1 cellular context compared by ENCODE assay signal in genomic region chr1:84862810-84863251, GRCh38.
TF ChIP-seq lines count a peak whose summit lies in the region.

No MANE protein-coding gene starts in this region.

TF ChIP-seq in GM12878, 131 proteins besides CTCF, POLR2A, EP300 and RAD21 (continued from another document and continues in another):
- no peak for TF ChIP-seq MYC (IDR thresholded peaks at IDR 0.05; ENCODE audit: insufficient read depth, insufficient read length, insufficient replicate concordance, low read length, severe bottlenecking)
- TF ChIP-seq E4F1 (IDR thresholded peaks at IDR 0.05; ENCODE audit: borderline replicate concordance, partially characterized antibody), result no peak
- TF ChIP-seq, protein P1, sequence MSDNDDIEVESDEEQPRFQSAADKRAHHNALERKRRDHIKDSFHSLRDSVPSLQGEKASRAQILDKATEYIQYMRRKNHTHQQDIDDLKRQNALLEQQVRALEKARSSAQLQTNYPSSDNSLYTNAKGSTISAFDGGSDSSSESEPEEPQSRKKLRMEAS (IDR thresholded peaks at IDR 0.05; ENCODE audit: low read depth, low read length), result no peak
- TF ChIP-seq, protein P2, sequence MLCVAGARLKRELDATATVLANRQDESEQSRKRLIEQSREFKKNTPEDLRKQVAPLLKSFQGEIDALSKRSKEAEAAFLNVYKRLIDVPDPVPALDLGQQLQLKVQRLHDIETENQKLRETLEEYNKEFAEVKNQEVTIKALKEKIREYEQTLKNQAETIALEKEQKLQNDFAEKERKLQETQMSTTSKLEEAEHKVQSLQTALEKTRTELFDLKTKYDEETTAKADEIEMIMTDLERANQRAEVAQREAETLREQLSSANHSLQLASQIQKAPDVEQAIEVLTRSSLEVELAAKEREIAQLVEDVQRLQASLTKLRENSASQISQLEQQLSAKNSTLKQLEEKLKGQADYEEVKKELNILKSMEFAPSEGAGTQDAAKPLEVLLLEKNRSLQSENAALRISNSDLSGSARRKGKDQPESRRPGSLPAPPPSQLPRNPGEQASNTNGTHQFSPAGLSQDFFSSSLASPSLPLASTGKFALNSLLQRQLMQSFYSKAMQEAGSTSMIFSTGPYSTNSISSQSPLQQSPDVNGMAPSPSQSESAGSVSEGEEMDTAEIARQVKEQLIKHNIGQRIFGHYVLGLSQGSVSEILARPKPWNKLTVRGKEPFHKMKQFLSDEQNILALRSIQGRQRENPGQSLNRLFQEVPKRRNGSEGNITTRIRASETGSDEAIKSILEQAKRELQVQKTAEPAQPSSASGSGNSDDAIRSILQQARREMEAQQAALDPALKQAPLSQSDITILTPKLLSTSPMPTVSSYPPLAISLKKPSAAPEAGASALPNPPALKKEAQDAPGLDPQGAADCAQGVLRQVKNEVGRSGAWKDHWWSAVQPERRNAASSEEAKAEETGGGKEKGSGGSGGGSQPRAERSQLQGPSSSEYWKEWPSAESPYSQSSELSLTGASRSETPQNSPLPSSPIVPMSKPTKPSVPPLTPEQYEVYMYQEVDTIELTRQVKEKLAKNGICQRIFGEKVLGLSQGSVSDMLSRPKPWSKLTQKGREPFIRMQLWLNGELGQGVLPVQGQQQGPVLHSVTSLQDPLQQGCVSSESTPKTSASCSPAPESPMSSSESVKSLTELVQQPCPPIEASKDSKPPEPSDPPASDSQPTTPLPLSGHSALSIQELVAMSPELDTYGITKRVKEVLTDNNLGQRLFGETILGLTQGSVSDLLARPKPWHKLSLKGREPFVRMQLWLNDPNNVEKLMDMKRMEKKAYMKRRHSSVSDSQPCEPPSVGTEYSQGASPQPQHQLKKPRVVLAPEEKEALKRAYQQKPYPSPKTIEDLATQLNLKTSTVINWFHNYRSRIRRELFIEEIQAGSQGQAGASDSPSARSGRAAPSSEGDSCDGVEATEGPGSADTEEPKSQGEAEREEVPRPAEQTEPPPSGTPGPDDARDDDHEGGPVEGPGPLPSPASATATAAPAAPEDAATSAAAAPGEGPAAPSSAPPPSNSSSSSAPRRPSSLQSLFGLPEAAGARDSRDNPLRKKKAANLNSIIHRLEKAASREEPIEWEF (IDR thresholded peaks at IDR 0.05; ENCODE audit: insufficient replicate concordance, low read depth, low read length), result no peak
- no peak for TF ChIP-seq NR2C1 (IDR thresholded peaks at IDR 0.05)
- TF ChIP-seq SUPT20H (IDR thresholded peaks at IDR 0.05; ENCODE audit: borderline replicate concordance, control insufficient read depth, low read depth, low read length), result no peak
- TF ChIP-seq RBBP5 (conservative IDR thresholded peaks at IDR 0.05), result no peak
- no peak for TF ChIP-seq ZNF687 (IDR thresholded peaks at IDR 0.05)
- TF ChIP-seq SRF (IDR thresholded peaks at IDR 0.05; ENCODE audit: low read depth in 2 of 2, low read length in 2 of 2), result no peak
- no peak for TF ChIP-seq JUNB (IDR thresholded peaks at IDR 0.05)
- no peak for TF ChIP-seq SIN3A (IDR thresholded peaks at IDR 0.05; ENCODE audit: low read depth, low read length)
- no peak for TF ChIP-seq BRCA1 (IDR thresholded peaks at IDR 0.05; ENCODE audit: low read depth, low read length)
- no peak for TF ChIP-seq RELA (IDR thresholded peaks at IDR 0.05; ENCODE audit: borderline replicate concordance, partially characterized antibody)
- TF ChIP-seq, protein P3, sequence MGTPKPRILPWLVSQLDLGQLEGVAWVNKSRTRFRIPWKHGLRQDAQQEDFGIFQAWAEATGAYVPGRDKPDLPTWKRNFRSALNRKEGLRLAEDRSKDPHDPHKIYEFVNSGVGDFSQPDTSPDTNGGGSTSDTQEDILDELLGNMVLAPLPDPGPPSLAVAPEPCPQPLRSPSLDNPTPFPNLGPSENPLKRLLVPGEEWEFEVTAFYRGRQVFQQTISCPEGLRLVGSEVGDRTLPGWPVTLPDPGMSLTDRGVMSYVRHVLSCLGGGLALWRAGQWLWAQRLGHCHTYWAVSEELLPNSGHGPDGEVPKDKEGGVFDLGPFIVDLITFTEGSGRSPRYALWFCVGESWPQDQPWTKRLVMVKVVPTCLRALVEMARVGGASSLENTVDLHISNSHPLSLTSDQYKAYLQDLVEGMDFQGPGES (IDR thresholded peaks at IDR 0.05), result no peak
- no peak for TF ChIP-seq TCF12 (IDR thresholded peaks at IDR 0.05; ENCODE audit: low read depth, low read length)
- no peak; the same call in 1 of the 2 replicates for TF ChIP-seq ASH2L (IDR thresholded peaks at IDR 0.05; ENCODE audit: borderline replicate concordance, low read depth)
- no peak for TF ChIP-seq ELK1 (IDR thresholded peaks at IDR 0.05; ENCODE audit: low read depth, low read length)
- no peak for TF ChIP-seq SP1 (IDR thresholded peaks at IDR 0.05; ENCODE audit: low read depth, low read length)
- no peak for TF ChIP-seq MXI1 (IDR thresholded peaks at IDR 0.05; ENCODE audit: low read depth, low read length)
- TF ChIP-seq TBL1XR1 (IDR thresholded peaks at IDR 0.05; ENCODE audit: low read depth, low read length), result peak; percentile 58; the same call in 1 of the 2 replicates
- peak in 1 of 2 experiments; percentile 42; a peak in 1 of 4 replicates for TF ChIP-seq BHLHE40 (IDR thresholded peaks at IDR 0.05; ENCODE audit: borderline replicate concordance in 1 of 2, low read depth in 2 of 2, low read length in 1 of 2)
- TF ChIP-seq SMAD5 (IDR thresholded peaks at IDR 0.05; ENCODE audit: low read depth), result no peak
- no peak for TF ChIP-seq TAF1 (IDR thresholded peaks at IDR 0.05; ENCODE audit: borderline replicate concordance, low read depth, low read length)
- TF ChIP-seq NFXL1 (IDR thresholded peaks at IDR 0.05; ENCODE audit: borderline replicate concordance), result no peak
- TF ChIP-seq PAX5 (IDR thresholded peaks at IDR 0.05; ENCODE audit: borderline replicate concordance, low read depth, low read length), result 0 out of 2 replicates have a peak, but pooled peaks have one; percentile 51
- TF ChIP-seq BMI1 (IDR thresholded peaks at IDR 0.05; ENCODE audit: borderline replicate concordance), result no peak; the same call in 1 of the 2 replicates
- TF ChIP-seq, protein P4, sequence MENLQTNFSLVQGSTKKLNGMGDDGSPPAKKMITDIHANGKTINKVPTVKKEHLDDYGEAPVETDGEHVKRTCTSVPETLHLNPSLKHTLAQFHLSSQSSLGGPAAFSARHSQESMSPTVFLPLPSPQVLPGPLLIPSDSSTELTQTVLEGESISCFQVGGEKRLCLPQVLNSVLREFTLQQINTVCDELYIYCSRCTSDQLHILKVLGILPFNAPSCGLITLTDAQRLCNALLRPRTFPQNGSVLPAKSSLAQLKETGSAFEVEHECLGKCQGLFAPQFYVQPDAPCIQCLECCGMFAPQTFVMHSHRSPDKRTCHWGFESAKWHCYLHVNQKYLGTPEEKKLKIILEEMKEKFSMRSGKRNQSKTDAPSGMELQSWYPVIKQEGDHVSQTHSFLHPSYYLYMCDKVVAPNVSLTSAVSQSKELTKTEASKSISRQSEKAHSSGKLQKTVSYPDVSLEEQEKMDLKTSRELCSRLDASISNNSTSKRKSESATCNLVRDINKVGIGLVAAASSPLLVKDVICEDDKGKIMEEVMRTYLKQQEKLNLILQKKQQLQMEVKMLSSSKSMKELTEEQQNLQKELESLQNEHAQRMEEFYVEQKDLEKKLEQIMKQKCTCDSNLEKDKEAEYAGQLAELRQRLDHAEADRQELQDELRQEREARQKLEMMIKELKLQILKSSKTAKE (IDR thresholded peaks at IDR 0.05; ENCODE audit: low read depth, poor library complexity, severe bottlenecking), result peak; percentile 91
- peak; percentile 79; the same call in 1 of the 2 replicates for TF ChIP-seq MLLT1 (IDR thresholded peaks at IDR 0.05)
- TF ChIP-seq DPF2 (IDR thresholded peaks at IDR 0.05), result no peak; the same call in 1 of the 2 replicates
- TF ChIP-seq GABPA (IDR thresholded peaks at IDR 0.05; ENCODE audit: low read depth), result no peak
- no peak for TF ChIP-seq HCFC1 (IDR thresholded peaks at IDR 0.05; ENCODE audit: low read length)
- TF ChIP-seq ESRRA (IDR thresholded peaks at IDR 0.05; ENCODE audit: low read length), result no peak
- no peak for TF ChIP-seq CHD4 (IDR thresholded peaks at IDR 0.05)
- TF ChIP-seq, protein P5, sequence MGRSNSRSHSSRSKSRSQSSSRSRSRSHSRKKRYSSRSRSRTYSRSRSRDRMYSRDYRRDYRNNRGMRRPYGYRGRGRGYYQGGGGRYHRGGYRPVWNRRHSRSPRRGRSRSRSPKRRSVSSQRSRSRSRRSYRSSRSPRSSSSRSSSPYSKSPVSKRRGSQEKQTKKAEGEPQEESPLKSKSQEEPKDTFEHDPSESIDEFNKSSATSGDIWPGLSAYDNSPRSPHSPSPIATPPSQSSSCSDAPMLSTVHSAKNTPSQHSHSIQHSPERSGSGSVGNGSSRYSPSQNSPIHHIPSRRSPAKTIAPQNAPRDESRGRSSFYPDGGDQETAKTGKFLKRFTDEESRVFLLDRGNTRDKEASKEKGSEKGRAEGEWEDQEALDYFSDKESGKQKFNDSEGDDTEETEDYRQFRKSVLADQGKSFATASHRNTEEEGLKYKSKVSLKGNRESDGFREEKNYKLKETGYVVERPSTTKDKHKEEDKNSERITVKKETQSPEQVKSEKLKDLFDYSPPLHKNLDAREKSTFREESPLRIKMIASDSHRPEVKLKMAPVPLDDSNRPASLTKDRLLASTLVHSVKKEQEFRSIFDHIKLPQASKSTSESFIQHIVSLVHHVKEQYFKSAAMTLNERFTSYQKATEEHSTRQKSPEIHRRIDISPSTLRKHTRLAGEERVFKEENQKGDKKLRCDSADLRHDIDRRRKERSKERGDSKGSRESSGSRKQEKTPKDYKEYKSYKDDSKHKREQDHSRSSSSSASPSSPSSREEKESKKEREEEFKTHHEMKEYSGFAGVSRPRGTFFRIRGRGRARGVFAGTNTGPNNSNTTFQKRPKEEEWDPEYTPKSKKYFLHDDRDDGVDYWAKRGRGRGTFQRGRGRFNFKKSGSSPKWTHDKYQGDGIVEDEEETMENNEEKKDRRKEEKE (IDR thresholded peaks at IDR 0.05), result no peak
- TF ChIP-seq MEF2A (IDR thresholded peaks at IDR 0.05; ENCODE audit: insufficient read depth, low read depth, low read length), result peak; percentile 97
- no peak for TF ChIP-seq SMARCA5 (IDR thresholded peaks at IDR 0.05)
- TF ChIP-seq, protein P6, sequence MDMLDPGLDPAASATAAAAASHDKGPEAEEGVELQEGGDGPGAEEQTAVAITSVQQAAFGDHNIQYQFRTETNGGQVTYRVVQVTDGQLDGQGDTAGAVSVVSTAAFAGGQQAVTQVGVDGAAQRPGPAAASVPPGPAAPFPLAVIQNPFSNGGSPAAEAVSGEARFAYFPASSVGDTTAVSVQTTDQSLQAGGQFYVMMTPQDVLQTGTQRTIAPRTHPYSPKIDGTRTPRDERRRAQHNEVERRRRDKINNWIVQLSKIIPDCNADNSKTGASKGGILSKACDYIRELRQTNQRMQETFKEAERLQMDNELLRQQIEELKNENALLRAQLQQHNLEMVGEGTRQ (IDR thresholded peaks at IDR 0.05; ENCODE audit: borderline replicate concordance, low read depth, low read length), result no peak
